ENCODE assay signal across 39 cellular contexts in the genomic region with DNA sequence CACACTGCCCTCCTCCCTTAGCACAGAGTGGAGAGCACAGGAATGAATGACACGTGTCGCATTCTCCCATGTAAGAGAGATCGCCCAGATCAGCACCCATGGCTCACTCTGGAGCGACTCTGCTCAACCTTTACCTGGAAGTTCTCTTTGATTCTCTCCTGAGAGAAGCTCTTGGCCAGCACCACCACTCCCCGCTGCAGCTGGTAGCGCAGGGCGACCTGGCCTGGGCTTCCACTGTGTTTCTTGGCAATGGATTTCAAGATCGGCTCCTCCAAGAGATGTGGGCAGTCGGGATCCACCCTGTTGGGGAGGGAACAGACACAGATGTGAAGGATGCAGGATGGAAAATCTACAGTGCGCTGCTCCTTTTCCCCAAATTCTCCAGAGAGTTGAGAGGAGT. TPM values are rescaled to one million over a fixed set of nuclear protein-coding genes. Genes with fewer than 3 reads are reported as not detected.
"Had no signal": no experiment of that assay in that cellular context is flagged by ENCODE, and none has a peak within 500 bp of the region (broad histone marks: within the 10 kb centered on the region; RNA-seq: fewer than 3 reads in every experiment).

No MANE protein-coding gene starts in this region.

- H3K9ac ChIP-seq: KMS-11 had no signal

- H3K27me3 ChIP-seq: MG63 had no signal

- DNase-seq: Karpas-422, Kasumi-1, KG1, MG63, MM.1S, MV-4-11, NCI-H1048, NCI-H1092, NCI-H1092 treated with DMSO at 0.1 percent for 48 hours, NCI-H1105, NCI-H1105 treated with DMSO at 0.1 percent for 48 hours, NCI-H1417, NCI-H1417 treated with DMSO at 0.1 percent for 48 hours, NCI-H1436, NCI-H1436 treated with DMSO at 0.1 percent for 48 hours, NCI-H146, NCI-H1694, NCI-H1694 treated with DMSO at 0.1 percent for 48 hours, NCI-H187, NCI-H187 treated with DMSO at 0.1 percent for 48 hours, NCI-H1930, NCI-H2029, NCI-H2029 treated with DMSO at 0.1 percent for 48 hours, NCI-H2081, NCI-H2081 treated with DMSO at 0.1 percent for 48 hours, NCI-H2107, NCI-H2171, NCI-H2171 treated with DMSO at 0.1 percent for 48 hours, NCI-H2227 treated with DMSO at 0.1 percent for 48 hours, NCI-H226, NCI-H345, NCI-H446, NCI-H446 treated with DMSO at 0.1 percent for 48 hours, NCI-H510A, NCI-H510A treated with DMSO at 0.1 percent for 48 hours had no signal

- H3K27ac ChIP-seq: KMS-11 had no signal

- H3K4me2 ChIP-seq: KMS-11 had no signal

- H3K36me3 ChIP-seq: MG63 had no signal

- H3K4me3 ChIP-seq: MG63 had no signal

RNA-seq across cellular contexts. Expression of gene AKR1C8, which starts 27.4 kb away (rescaled TPM):
- total RNA-seq: LHCN-M2, M059J had no signal

RNA-seq across cellular contexts. Expression of gene AKR1C4, which starts 39.1 kb away (rescaled TPM):
- total RNA-seq: LHCN-M2, M059J, NCI-H460 had no signal
